ENCODE assay signal across 18 cellular contexts in genomic region chr7:139808401-139808800, GRCh38.
"Had no signal": no experiment of that assay in that cellular context is flagged by ENCODE, and none has a peak within 500 bp of the region (broad histone marks: within the 10 kb centered on the region; RNA-seq: fewer than 3 reads in every experiment).

No MANE protein-coding gene starts in this region.

- H3K27me3 Mint-ChIP-seq: activated T-cell treated with anti-CD3 and anti-CD28 coated beads, Interleukin-2, amount 50 U/mL, for 24 hours had no signal

- ATAC-seq: esophagus mucosa; left cardiac atrium; naive thymus-derived CD4-positive, alpha-beta T cell; psoas muscle; right cardiac atrium had no signal

- H3K27ac Mint-ChIP-seq: activated CD4-positive, alpha-beta memory T cell treated with anti-CD3 and anti-CD28 coated beads, Interleukin-2, amount 10 ng/mL, durations not matched to agents 7 days and 5 days; activated T-cell treated with anti-CD3 and anti-CD28 coated beads, Interleukin-2, amount 50 U/mL, for 24 hours; activated T-helper 2 cell treated with anti-CD3 and anti-CD28 coated beads, Interferon-gamma antibody, Interleukin-2, Interleukin-4, amounts not matched to agents 10 μg/mL and 5 μg/mL and 100 μg/mL, durations not matched to agents 14 hours and 24 hours and 36 hours; brain; naive thymus-derived CD4-positive, alpha-beta T cell; neural progenitor cell had no signal

- H3K4me3 Mint-ChIP-seq: activated CD4-positive, alpha-beta memory T cell treated with anti-CD3 and anti-CD28 coated beads, Interleukin-2, amount 10 ng/mL, durations not matched to agents 7 days and 5 days; activated T-cell treated with anti-CD3 and anti-CD28 coated beads, Interleukin-2, amount 50 U/mL, for 24 hours; brain; central memory CD8-positive, alpha-beta T cell; naive thymus-derived CD4-positive, alpha-beta T cell; neural progenitor cell had no signal

- H3K36me3 Mint-ChIP-seq: brain, neural progenitor cell had no signal

- H3K4me1 Mint-ChIP-seq: brain; central memory CD8-positive, alpha-beta T cell; neural progenitor cell had no signal

- DNase-seq: activated CD4-positive, alpha-beta memory T cell treated with anti-CD3 and anti-CD28 coated beads, Interleukin-2, amount 10 ng/mL, durations not matched to agents 7 days and 5 days; activated CD4-positive, alpha-beta T cell treated with anti-CD3 and anti-CD28 coated beads for 48 hours; activated CD4-positive, CD25-positive, alpha-beta regulatory T cell; activated naive CD4-positive, alpha-beta T cell treated with Interleukin-2 at 50 U/mL for 16 hours; activated T-cell treated with anti-CD3 and anti-CD28 coated beads, Interleukin-2, amount 50 U/mL, for 24 hours; left cardiac atrium; mesendoderm; naive thymus-derived CD4-positive, alpha-beta T cell; psoas muscle; right cardiac atrium; stimulated activated CD4-positive, alpha-beta T cell treated with anti-CD3 and anti-CD28 coated beads, Interleukin-2, amount 100 ng/mL, for 24 hours; stimulated activated naive CD4-positive, alpha-beta T cell treated with Interleukin-2 at 50 U/mL for 16 hours; thyroid gland had no signal

- H3K9me3 Mint-ChIP-seq: activated CD4-positive, alpha-beta memory T cell treated with anti-CD3 and anti-CD28 coated beads, Interleukin-2, amount 10 ng/mL, durations not matched to agents 7 days and 5 days; central memory CD8-positive, alpha-beta T cell had no signal
